ENCODE assay signal across 10 cellular contexts in genomic region chr3:14703128-14703750, GRCh38. TPM values are rescaled to one million over a fixed set of nuclear protein-coding genes. Genes with fewer than 3 reads are reported as not detected.
"Had no signal": no experiment of that assay in that cellular context is flagged by ENCODE, and none has a peak within 500 bp of the region (broad histone marks: within the 10 kb centered on the region; RNA-seq: fewer than 3 reads in every experiment).

No MANE protein-coding gene starts in this region.

- DNase-seq: GM23248, GOT3, H7, HFFc6, IMR-90, KBM-7 had no signal

- H3K27ac Mint-ChIP-seq: HFFc6 had no signal

- H3K4me3 ChIP-seq: GM23248, HAP-1 had no signal

- ATAC-seq: HCT116 had no signal

- H3K4me3 Mint-ChIP-seq: HFFc6 had no signal

- H3K4me1 ChIP-seq: HAP-1 had no signal

- H2AFZ ChIP-seq: GM23248 had no signal

- H3K27ac ChIP-seq: GM23248, HL-60 had no signal

- H3K9me3 Mint-ChIP-seq: HFFc6 had no signal

- H3K9ac ChIP-seq: GM23248 had no signal

- H3K36me3 ChIP-seq: HAP-1 had no signal

- H3K9me3 ChIP-seq: HAP-1 had no signal

RNA-seq across cellular contexts. Expression of gene C3orf20, which starts 28.3 kb away (rescaled TPM):
- total RNA-seq: GM23248, H4, HFFc6, IMR-90 had no signal
